ENCODE assay signal across 6 cellular contexts in genomic region chr9:35748239-35748857, GRCh38. TPM values are rescaled to one million over a fixed set of nuclear protein-coding genes. Genes with fewer than 3 reads are reported as not detected.
DNase-seq lines count a peak whose midpoint lies in the region; ATAC-seq and TF ChIP-seq lines count a peak whose summit lies in the region.

No MANE protein-coding gene starts in this region.

- peaks cover 0 to 33% (median 15%) of the 10 kb centered on the region in 4 donors for H3K4me1 ChIP-seq in right lobe of liver

- CTCF ChIA-PET in activated CD4-positive, alpha-beta memory T cell treated with anti-CD3 and anti-CD28 coated beads for 36 hours (lab: Charles Lee) = interaction anchor here (0.7 to 6.2 kb wide), 16 partner anchors 8 to 145 kb away, joined by 3 to 82 read pairs (median 6); partner anchors contain the start of genes CCDC107, CREB3, RMRP and TLN1

- H3K36me3 ChIP-seq in right lobe of liver = peaks cover 4 to 47% (median 23%) of the 10 kb centered on the region in 4 donors

- peak overlapping the region; percentile 84 for H3K4me3 Mint-ChIP-seq in activated CD4-positive, alpha-beta memory T cell treated with anti-CD3 and anti-CD28 coated beads for 36 hours

- POLR2A ChIA-PET in activated CD4-positive, alpha-beta memory T cell treated with anti-CD3 and anti-CD28 coated beads for 36 hours (lab: Charles Lee) = interaction anchor here (0.7 to 3.1 kb wide), 4 partner anchors 13 to 20 kb away, joined by 3 to 20 read pairs (median 10); partner anchors contain the start of genes CREB3 and TLN1

- peak; percentile 3 for ATAC-seq in GM21737 (IDR thresholded peaks at IDR 0.05; ENCODE audit: unreplicated experiment)
- ATAC-seq in right lobe of liver = peak in 1 of 4 donors; percentile 0
- ATAC-seq in HG03159 (IDR thresholded peaks at IDR 0.05; ENCODE audit: unreplicated experiment) = no peak

- intact Hi-C loops in activated CD4-positive, alpha-beta memory T cell treated with anti-CD3 and anti-CD28 coated beads for 36 hours (cut with micrococcal nuclease) = loop anchor here (1.0 kb wide), 2 partner anchors 12 to 16 kb away; partner anchors contain the start of genes CREB3 and TLN1
- intact Hi-C loops in right lobe of liver (cut with DNase I) = no loop called here

- 0% methylated on average over 9 of the region's 24 CpGs for WGBS in right lobe of liver (ENCODE audit: insufficient coverage, low coverage, low lambda C conversion rate, missing lambda C conversion rate)

- peaks cover 18% of the 10 kb centered on the region for H3K36me3 Mint-ChIP-seq in activated CD4-positive, alpha-beta memory T cell treated with anti-CD3 and anti-CD28 coated beads for 36 hours

- no peaks in the 10 kb centered on the region for H3K9me3 ChIP-seq in right lobe of liver

- H3K9me3 Mint-ChIP-seq in activated CD4-positive, alpha-beta memory T cell treated with anti-CD3 and anti-CD28 coated beads for 36 hours = no peaks in the 10 kb centered on the region

- TF ChIP-seq CTCF in right lobe of liver (IDR thresholded peaks at IDR 0.05) = no peak

- no peaks in the 10 kb centered on the region for H3K27me3 ChIP-seq in right lobe of liver

- H3K27me3 Mint-ChIP-seq in activated CD4-positive, alpha-beta memory T cell treated with anti-CD3 and anti-CD28 coated beads for 36 hours = no peaks in the 10 kb centered on the region

- peak overlapping the region; percentile 43 for H3K27ac Mint-ChIP-seq in activated CD4-positive, alpha-beta memory T cell treated with anti-CD3 and anti-CD28 coated beads for 36 hours

- peak overlapping the region; percentile 78 to 83 (median 82) for H3K4me3 ChIP-seq in right lobe of liver

- no peak for TF ChIP-seq POLR2A in right lobe of liver (IDR thresholded peaks at IDR 0.05)

- H3K27ac ChIP-seq in right lobe of liver = peak overlapping the region; percentile 68 to 87 (median 85)

- peak; percentile 27 for DNase-seq in activated CD4-positive, alpha-beta memory T cell treated with anti-CD3 and anti-CD28 coated beads for 36 hours
- DNase-seq in right lobe of liver (no peak), epidermal melanocyte (ENCODE audit: insufficient read length, low spot score) (no peak), A172 (ENCODE audit: low spot score) (no peak)

- peaks cover 37% of the 10 kb centered on the region for H3K4me1 Mint-ChIP-seq in activated CD4-positive, alpha-beta memory T cell treated with anti-CD3 and anti-CD28 coated beads for 36 hours (ENCODE audit: low read depth)

RNA-seq across cellular contexts. Expression of gene GBA2, which starts 0.7 kb away (rescaled TPM):
- 10 to 100 TPM; 30.4 to 30.7 TPM for total RNA-seq in activated CD4-positive, alpha-beta memory T cell treated with anti-CD3 and anti-CD28 coated beads for 36 hours
- 10 to 100 TPM; 29.5 to 53.7 (median 35.2) TPM for total RNA-seq in right lobe of liver
- 12.2 and 15.0 TPM in 2 replicates for total RNA-seq in A172 (2014; rRNA removed; shearing (Covaris generic))

RNA-seq across cellular contexts. Expression of gene RGP1, which starts 0.7 kb away (rescaled TPM):
- 10 to 100 TPM; 17.4 to 18.0 TPM for total RNA-seq in activated CD4-positive, alpha-beta memory T cell treated with anti-CD3 and anti-CD28 coated beads for 36 hours
- 10 to 100 TPM in 5 of 6 experiments, 1 to 10 TPM in 1; 9.5 to 13.0 (median 11.4) TPM for total RNA-seq in right lobe of liver
- 10.4 and 16.1 TPM in 2 replicates for total RNA-seq in A172 (2014; rRNA removed; shearing (Covaris generic))

RNA-seq across cellular contexts. Expression of gene MSMP, which starts 5.7 kb away (rescaled TPM):
- not detected for total RNA-seq in activated CD4-positive, alpha-beta memory T cell treated with anti-CD3 and anti-CD28 coated beads for 36 hours
- not detected for total RNA-seq in right lobe of liver
- total RNA-seq in A172 (2014; rRNA removed; shearing (Covaris generic)) = not detected in 2 replicates

RNA-seq across cellular contexts. Expression of gene CREB3, which starts 15.9 kb away (rescaled TPM):
- 10 to 100 TPM; 27.7 to 29.9 TPM for total RNA-seq in activated CD4-positive, alpha-beta memory T cell treated with anti-CD3 and anti-CD28 coated beads for 36 hours
- total RNA-seq in right lobe of liver = 10 to 100 TPM; 12.1 to 35.2 (median 17.8) TPM
- 76.5 and 103 TPM in 2 replicates for total RNA-seq in A172 (2014; rRNA removed; shearing (Covaris generic))

RNA-seq across cellular contexts. Expression of gene TLN1, which starts 16.4 kb away (rescaled TPM):
- 100 to 1,000 TPM; 285 to 287 TPM for total RNA-seq in activated CD4-positive, alpha-beta memory T cell treated with anti-CD3 and anti-CD28 coated beads for 36 hours
- total RNA-seq in right lobe of liver = 100 to 1,000 TPM; 103 to 168 (median 128) TPM
- total RNA-seq in A172 (2014; rRNA removed; shearing (Covaris generic)) = 139 and 155 TPM in 2 replicates
